29 cellular contexts compared by ENCODE assay signal in genomic region chr18:29882620-29883019, GRCh38.
"Had no signal": no experiment of that assay in that cellular context is flagged by ENCODE, and none has a peak within 500 bp of the region (broad histone marks: within the 10 kb centered on the region; RNA-seq: fewer than 3 reads in every experiment).

No MANE protein-coding gene starts in this region.

- H3K27ac ChIP-seq: adrenal gland, ascending aorta, brain microvascular endothelial cell, coronary artery, dorsolateral prefrontal cortex, foreskin keratinocyte, gastrocnemius medialis, heart left ventricle, WERI-Rb-1 had no signal

- H3K4me1 ChIP-seq: adrenal gland, ascending aorta, foreskin keratinocyte, gastrocnemius medialis, heart left ventricle had no signal

- FAIRE-seq: bronchial epithelial cell had no signal

- DNase-seq: activated B cell treated with CpG ODN at 0.5 μM for 24 hours; activated CD4-positive, alpha-beta memory T cell treated with anti-CD3 and anti-CD28 coated beads for 36 hours; activated CD4-positive, alpha-beta T cell treated with anti-CD3 and anti-CD28 coated beads for 48 hours; activated CD8-positive, alpha-beta memory T cell treated with anti-CD3 and anti-CD28 coated beads, Interleukin-2, amount 10 ng/mL, durations not matched to agents 7 days and 5 days; activated CD8-positive, alpha-beta memory T cell treated with anti-CD3 and anti-CD28 coated beads, Interleukin-2, amount 50 U/mL, for 4 hours; activated CD8-positive, alpha-beta T cell treated with anti-CD3 and anti-CD28 coated beads, Interleukin-2, amount 10 ng/mL, durations not matched to agents 7 days and 5 days; activated effector memory CD4-positive, alpha-beta T cell treated with anti-CD3 and anti-CD28 coated beads, Interleukin-2, amount 50 U/mL, for 16 hours; activated naive CD4-positive, alpha-beta T cell treated with anti-CD3 and anti-CD28 coated beads for 36 hours; activated naive CD8-positive, alpha-beta T cell treated with anti-CD3 and anti-CD28 coated beads for 36 hours; activated naive CD8-positive, alpha-beta T cell treated with anti-CD3 and anti-CD28 coated beads, Interleukin-2, amount 50 U/mL, for 24 hours; activated T-cell treated with anti-CD3 and anti-CD28 coated beads, Interleukin-2, amount 50 U/mL, for 1 hour; activated T-cell treated with anti-CD3 and anti-CD28 coated beads, Interleukin-2, amount 50 U/mL, for 48 hours; adrenal gland; brain microvascular endothelial cell; dorsolateral prefrontal cortex; effector memory CD4-positive, alpha-beta T cell; endodermal cell; foreskin keratinocyte; gastrocnemius medialis; glutamatergic neuron; heart left ventricle; T-helper 17 cell; T1000; WERI-Rb-1 had no signal

- H3K9me3 ChIP-seq: adrenal gland, gastrocnemius medialis had no signal

- H3K36me3 ChIP-seq: adrenal gland, ascending aorta, brain microvascular endothelial cell, gastrocnemius medialis, heart left ventricle, WERI-Rb-1 had no signal

- H3K27me3 ChIP-seq: adrenal gland, ascending aorta, brain microvascular endothelial cell, dorsolateral prefrontal cortex, foreskin keratinocyte, gastrocnemius medialis, heart left ventricle had no signal

- ATAC-seq: activated CD4-positive, CD25-positive, alpha-beta regulatory T cell treated with anti-CD3 and anti-CD28 coated beads, Interleukin-2, amount 50 U/mL, for 24 hours; activated CD8-positive, alpha-beta memory T cell treated with anti-CD3 and anti-CD28 coated beads, Interleukin-2, amount 10 ng/mL, durations not matched to agents 7 days and 5 days; activated CD8-positive, alpha-beta T cell treated with anti-CD3 and anti-CD28 coated beads, Interleukin-2, amount 10 ng/mL, durations not matched to agents 7 days and 5 days; activated naive CD8-positive, alpha-beta T cell treated with anti-CD3 and anti-CD28 coated beads, Interleukin-2, amount 50 U/mL, for 24 hours; esophagus mucosa; foreskin keratinocyte; gastrocnemius medialis; heart left ventricle; T-helper 17 cell had no signal

- H3K4me3 ChIP-seq: adrenal gland, ascending aorta, coronary artery, dorsolateral prefrontal cortex, gastrocnemius medialis, heart left ventricle had no signal
